17 cellular contexts compared by ENCODE assay signal in the genomic region with DNA sequence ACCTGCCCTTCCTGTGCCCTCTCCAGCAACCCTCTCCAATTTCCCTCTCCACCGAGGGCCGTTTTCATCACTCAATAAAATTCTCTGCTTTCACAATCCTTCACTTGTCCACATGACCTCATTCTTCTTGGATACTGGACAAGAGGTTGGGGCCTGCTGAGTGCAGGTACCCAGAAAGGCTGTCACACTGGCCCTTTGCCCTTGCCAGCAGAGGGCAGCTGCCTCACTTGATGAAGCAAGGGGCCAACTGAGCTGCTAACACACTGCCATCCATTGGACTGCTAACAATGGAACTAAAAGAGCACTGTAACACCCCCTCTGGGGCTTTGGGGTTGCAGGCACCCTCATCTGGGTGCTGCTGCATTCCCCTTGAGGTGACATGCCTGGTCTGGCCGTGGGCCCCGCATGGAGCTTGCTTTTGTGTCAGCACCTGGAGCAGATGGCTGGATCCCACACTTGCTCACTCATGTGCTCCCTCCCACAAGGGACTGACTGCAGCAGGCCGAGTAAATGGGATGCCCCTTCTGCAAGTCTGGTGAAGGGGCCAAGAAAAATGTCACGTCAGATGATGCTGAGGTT.
DNase-seq lines count a peak whose midpoint lies in the region; ATAC-seq and TF ChIP-seq lines count a peak whose summit lies in the region.
"Had no signal": no experiment of that assay in that cellular context is flagged by ENCODE, and none has a peak within 500 bp of the region (broad histone marks: within the 10 kb centered on the region; RNA-seq: fewer than 3 reads in every experiment).

No MANE protein-coding gene starts in this region.

- no peak overlapping the region for H3K4me2 ChIP-seq in neuronal stem cell (ENCODE audit: insufficient read depth, low read length, poor library complexity, severe bottlenecking)
- H3K4me2 ChIP-seq: A549, SK-N-SH had no signal

- H3K9ac ChIP-seq in endodermal cell (ENCODE audit: extremely low read depth, low read length, poor library complexity, severe bottlenecking) (no peak overlapping the region), neuronal stem cell (ENCODE audit: low read depth, low read length, poor library complexity) (no peak overlapping the region)
- H3K9ac ChIP-seq: SK-N-SH had no signal

- 87% methylated on average over 3 to 6 of the region's 6 CpGs for WGBS in endodermal cell (ENCODE audit: insufficient coverage in 1 of 2, insufficient read length in 1 of 2), 2 experiments
- no CpG with 5 or more reads among the region's 6 CpGs for WGBS in neuronal stem cell (ENCODE audit: extremely low coverage in 2 of 2, insufficient read length in 2 of 2, insufficient replicate concordance in 1 of 2), 2 donors

- H2BK5ac ChIP-seq in neuronal stem cell (ENCODE audit: low read length), result no peak overlapping the region

- no peak overlapping the region for H3K4ac ChIP-seq in neuronal stem cell (ENCODE audit: low read length)

- H3K14ac ChIP-seq in neuronal stem cell (ENCODE audit: low read length), result no peak overlapping the region

- no peak overlapping the region for H2BK120ac ChIP-seq in neuronal stem cell (ENCODE audit: low read depth, low read length)

- peak; percentile 57 for TF ChIP-seq CTCF in endodermal cell (conservative IDR thresholded peaks at IDR 0.05)

- H2BK12ac ChIP-seq in neuronal stem cell (ENCODE audit: low read length), result no peak overlapping the region

- no peak overlapping the region for H3K27ac Mint-ChIP-seq in endodermal cell
- H3K27ac Mint-ChIP-seq: CD4-positive, alpha-beta memory T cell had no signal

- no peak overlapping the region for H3K27ac ChIP-seq in endodermal cell (ENCODE audit: low read depth, low read length)
- no peak overlapping the region for H3K27ac ChIP-seq in neuronal stem cell (replicated peaks; ENCODE audit: low read length)
- H3K27ac ChIP-seq: A549 had no signal

- no peak overlapping the region for H2AFZ ChIP-seq in neuronal stem cell (ENCODE audit: low read length)

- no peaks in the 10 kb centered on the region for H3K27me3 ChIP-seq in MG63
- no peaks in the 10 kb centered on the region for H3K27me3 ChIP-seq in endodermal cell (ENCODE audit: control insufficient read depth, insufficient read depth, low read length, poor library complexity, severe bottlenecking)
- H3K27me3 ChIP-seq in neuronal stem cell (ENCODE audit: control insufficient read depth in 3 of 3, insufficient read depth in 3 of 3, low read depth in 1 of 3, low read length in 3 of 3), result no peaks in the 10 kb centered on the region

- no peak overlapping the region for H3K4me3 Mint-ChIP-seq in endodermal cell
- H3K4me3 Mint-ChIP-seq: CD4-positive, alpha-beta memory T cell had no signal

- no peak for ATAC-seq in GM18505 (IDR thresholded peaks at IDR 0.05; ENCODE audit: unreplicated experiment)
- ATAC-seq: A549 had no signal

- no peaks in the 10 kb centered on the region for H3K36me3 ChIP-seq in MG63
- H3K36me3 ChIP-seq in endodermal cell (ENCODE audit: control insufficient read depth, insufficient read depth, low read length), result no peaks in the 10 kb centered on the region
- H3K36me3 ChIP-seq in neuronal stem cell (replicated peaks in 1 of 2; ENCODE audit: control insufficient read depth in 2 of 2, insufficient read depth in 2 of 2, low read length in 2 of 2), result no peaks in the 10 kb centered on the region
- H3K36me3 ChIP-seq: HAP-1 had no signal

- peaks cover 4% of the 10 kb centered on the region for H3K4me1 Mint-ChIP-seq in endodermal cell
- H3K4me1 Mint-ChIP-seq: CD4-positive, alpha-beta memory T cell had no signal

- DNase-seq in NCI-H748 (lab: John Stamatoyannopoulos, UW; ENCODE audit: unreplicated experiment), result peak; percentile 57
- DNase-seq in NCI-H748 treated with DMSO at 0.1 percent for 48 hours (lab: John Stamatoyannopoulos, UW), result no peak
- peak; percentile 17 for DNase-seq in MG63
- peak; percentile 69 for DNase-seq in endodermal cell
- DNase-seq in neuronal stem cell (ENCODE audit: low spot score), result no peak
- no peak for DNase-seq in inferior parietal cortex (ENCODE audit: extremely low spot score)
- no peak for DNase-seq in NCI-H69 (lab: John Stamatoyannopoulos, UW)
- DNase-seq: CD4-positive, alpha-beta memory T cell; DMS79; NCI-H1694 treated with DMSO at 0.1 percent for 48 hours; NCI-H345; NCI-H774; SHP77; SK-N-SH had no signal

- H2BK15ac ChIP-seq in neuronal stem cell (ENCODE audit: low read length), result no peak overlapping the region

- H3K9me3 ChIP-seq in MG63, result no peaks in the 10 kb centered on the region
- H3K9me3 ChIP-seq in endodermal cell (ENCODE audit: control insufficient read depth, low read length), result no peaks in the 10 kb centered on the region
- H3K9me3 ChIP-seq in neuronal stem cell (replicated peaks in 1 of 2; ENCODE audit: control insufficient read depth in 2 of 2, insufficient read depth in 1 of 2, low read depth in 1 of 2, low read length in 2 of 2), result no peaks in the 10 kb centered on the region
- H3K9me3 ChIP-seq: A549, HAP-1, SK-N-SH had no signal

- H2AK5ac ChIP-seq in neuronal stem cell (ENCODE audit: low read depth, low read length), result peak overlapping the region; percentile 63

- peak overlapping the region; percentile 5 for H3K18ac ChIP-seq in neuronal stem cell (ENCODE audit: low read length)

- H3K23ac ChIP-seq in neuronal stem cell (ENCODE audit: low read depth, low read length, poor library complexity), result no peak overlapping the region

- TF ChIP-seq POLR2A in GM18505 (IDR thresholded peaks at IDR 0.05; ENCODE audit: borderline replicate concordance, extremely low read depth, insufficient read depth, insufficient read length), result no peak

- no peak overlapping the region for H3K4me3 ChIP-seq in MG63
- H3K4me3 ChIP-seq in endodermal cell (ENCODE audit: low read length), result no peak overlapping the region
- no peak overlapping the region for H3K4me3 ChIP-seq in neuronal stem cell (ENCODE audit: low read length in 2 of 2)
- H3K4me3 ChIP-seq: A549, HAP-1 had no signal

- no peaks in the 10 kb centered on the region for H3K4me1 ChIP-seq in endodermal cell (ENCODE audit: control insufficient read depth, insufficient read depth, low read length)
- H3K4me1 ChIP-seq in neuronal stem cell (ENCODE audit: control insufficient read depth in 2 of 2, insufficient read depth in 1 of 2, low read depth in 1 of 2, low read length in 2 of 2), result peaks cover 0 to 2% of the 10 kb centered on the region in 2 donors
- H3K4me1 ChIP-seq: A549, HAP-1 had no signal

- H3K9me3 Mint-ChIP-seq in endodermal cell, result no peaks in the 10 kb centered on the region

- no peaks in the 10 kb centered on the region for H3K27me3 Mint-ChIP-seq in endodermal cell (ENCODE audit: insufficient read depth)
- H3K27me3 Mint-ChIP-seq: CD4-positive, alpha-beta memory T cell had no signal

- H4K8ac ChIP-seq in neuronal stem cell (ENCODE audit: low read depth, low read length), result no peak overlapping the region

- peaks cover 1% of the 10 kb centered on the region for H3K79me1 ChIP-seq in neuronal stem cell (ENCODE audit: low read depth, low read length)

- no peaks in the 10 kb centered on the region for H3K36me3 Mint-ChIP-seq in endodermal cell (ENCODE audit: low read depth)
- H3K36me3 Mint-ChIP-seq: CD4-positive, alpha-beta memory T cell had no signal

- no peak overlapping the region for H4K91ac ChIP-seq in neuronal stem cell (ENCODE audit: low read depth, low read length, poor library complexity)

Comparison
In these comparisons a context has a peak if more than half of its experiments do, and no peak if none do; other contexts are left out.
1. DNase-seq: peak in NCI-H748 (single experiment), MG63 (single experiment) and endodermal cell (single experiment); none in NCI-H748 treated with DMSO at 0.1 percent for 48 hours (single experiment), neuronal stem cell (single experiment), inferior parietal cortex (single experiment) and NCI-H69 (single experiment).